Comparison of ENCODE assay signal across 7 cellular contexts in genomic region chr9:41852055-41852740, GRCh38.
DNase-seq lines count a peak whose midpoint lies in the region; ATAC-seq, FAIRE-seq and TF ChIP-seq lines count a peak whose summit lies in the region.
"Not testable (repeated sequence)": the region's sequence is repeated elsewhere in the genome, so short reads cannot be mapped to it uniquely, and the experiment has no call there.

No MANE protein-coding gene starts in this region.

- H3K27ac ChIP-seq in PC-3 (ENCODE audit: low read length); GM12878 (ENCODE audit: control insufficient read depth, insufficient read depth); left lung; pancreas: not testable (repeated sequence)

- TF ChIP-seq EP300 in GM12878 (IDR thresholded peaks at IDR 0.05; ENCODE audit: borderline replicate concordance in 1 of 2, control insufficient read depth in 1 of 2, low read depth in 2 of 2, low read length in 2 of 2): not testable (repeated sequence)

- WGBS in GM12878 (ENCODE audit: insufficient coverage, insufficient replicate concordance, low lambda C conversion rate, missing lambda C conversion rate): no CpG with 5 or more reads among the region's 7 CpGs
- no CpG with 5 or more reads among the region's 7 CpGs for WGBS in pancreas, 2 donors

- not testable (repeated sequence) for H3K9me2 ChIP-seq in PC-3 (replicated peaks; ENCODE audit: low read length)

- DNase-seq in PC-3; GM12878 (ENCODE audit: low read depth, low spot score); left lung; pancreas: not testable (repeated sequence)

- not testable (repeated sequence) for TF ChIP-seq CTCF in PC-3 (conservative IDR thresholded peaks at IDR 0.05; ENCODE audit: low read depth, low read length); GM12878 (IDR thresholded peaks at IDR 0.05 in 2 of 3, conservative IDR thresholded peaks at IDR 0.05 in 1 of 3; ENCODE audit: control insufficient read depth in 2 of 3, extremely low read depth in 1 of 3, insufficient read depth in 1 of 3, low read depth in 3 of 3, low read length in 3 of 3); left lung (IDR thresholded peaks at IDR 0.05); pancreas (IDR thresholded peaks at IDR 0.05)

- H3K9ac ChIP-seq in PC-3 (ENCODE audit: low read length); GM12878 (ENCODE audit: control insufficient read depth, insufficient read depth, low read length): not testable (repeated sequence)

- not testable (repeated sequence) for H3K9me3 ChIP-seq in PC-3 (ENCODE audit: low read length); GM12878 (replicated peaks; ENCODE audit: control insufficient read depth, insufficient read depth, low read length); left lung; pancreas

- not testable (repeated sequence) for H3K27me3 ChIP-seq in PC-3 (ENCODE audit: low read length); GM12878 (replicated peaks in 1 of 2; ENCODE audit: control insufficient read depth in 2 of 2, insufficient read depth in 2 of 2, low read length in 1 of 2); left lung; pancreas

- not testable (repeated sequence) for H3K36me3 ChIP-seq in PC-3 (ENCODE audit: low read depth, low read length); GM12878 (ENCODE audit: control insufficient read depth in 2 of 2, insufficient read depth in 2 of 2, low read length in 1 of 2); left lung; pancreas

- BruUV-seq in PC-3 (replicated peaks; lab: Mats Ljungman, UMichigan); GM12878 (replicated peaks; lab: Mats Ljungman, UMichigan): not testable (repeated sequence)

- not testable (repeated sequence) for H3F3A ChIP-seq in PC-3 (ENCODE audit: low read length, unreplicated experiment)

- not testable (repeated sequence) for H3K4me1 ChIP-seq in PC-3 (ENCODE audit: insufficient read depth, low read length); GM12878 (ENCODE audit: control insufficient read depth, insufficient read depth, low read length); left lung; pancreas

- SMC1A ChIA-PET in GM12878 (lab: Charles Lee; ENCODE audit: uncharacterized antibody, unreplicated experiment): not testable (repeated sequence)

- CTCF ChIA-PET in PC-3 (lab: Charles Lee); GM12878 (lab: Yijun Ruan, JAX): not testable (repeated sequence)

- not testable (repeated sequence) for TF ChIP-seq POLR2A in GM12878 (IDR thresholded peaks at IDR 0.05; ENCODE audit: low read depth, low read length)

- not testable (repeated sequence) for TF ChIP-seq RAD21 in GM12878 (IDR thresholded peaks at IDR 0.05; ENCODE audit: insufficient read depth, low read depth, low read length)

- not testable (repeated sequence) for H2AFZ ChIP-seq in PC-3 (ENCODE audit: low read length); GM12878 (ENCODE audit: control insufficient read depth, low read depth, low read length)

- not testable (repeated sequence) for H3K79me2 ChIP-seq in PC-3 (ENCODE audit: low read length); GM12878 (ENCODE audit: control insufficient read depth, insufficient read depth, low read length)

- ATAC-seq in GM18511 (IDR thresholded peaks at IDR 0.05; ENCODE audit: unreplicated experiment) (peak; percentile 77), GM19395 (IDR thresholded peaks at IDR 0.05; ENCODE audit: unreplicated experiment) (peak; percentile 61), HG03354 (IDR thresholded peaks at IDR 0.05; ENCODE audit: poor library complexity, severe bottlenecking, unreplicated experiment) (peak; percentile 81), PC-3 (peak; percentile 94), GM12878 (peak; percentile 21; the same call in 1 of the 3 replicates), left lung (peak; percentile 92), pancreas (peak; percentile 84 to 92 (median 88))

- in situ Hi-C loops in GM12878 (cut with MboI): not testable (repeated sequence)

- RAD21 ChIA-PET in GM12878 (lab: Charles Lee; ENCODE audit: unreplicated experiment): not testable (repeated sequence)

- not testable (repeated sequence) for H4K20me1 ChIP-seq in PC-3 (ENCODE audit: low read length); GM12878 (ENCODE audit: control insufficient read depth, insufficient read depth)

- not testable (repeated sequence) for FAIRE-seq in GM12878 (lab: Jason Lieb, UNC); pancreas (lab: Jason Lieb, UNC)

- not testable (repeated sequence) for H3K4me3 ChIP-seq in PC-3 (ENCODE audit: low read length); GM12878; left lung; pancreas

- H3K4me2 ChIP-seq in PC-3 (ENCODE audit: low read length); GM12878 (ENCODE audit: control insufficient read depth, insufficient read depth): not testable (repeated sequence)

- intact Hi-C loops in PC-3 (cut with micrococcal nuclease); GM12878 (cut with micrococcal nuclease; ENCODE audit: unreplicated experiment); left lung (cut with DNase I); pancreas (cut with DNase I): not testable (repeated sequence)

- POLR2A ChIA-PET in PC-3 (lab: Charles Lee; ENCODE audit: unreplicated experiment); GM12878 (lab: Charles Lee): not testable (repeated sequence)

Comparison
In these comparisons a context has a peak if more than half of its experiments do, and no peak if none do; other contexts are left out.
1. ATAC-seq: peak in every context shown above with its lines; median percentile 94 in PC-3; 92 in left lung; 88 in pancreas; 81 in HG03354; 77 in GM18511; 61 in GM19395; 21 in GM12878.